In the genomic region with DNA sequence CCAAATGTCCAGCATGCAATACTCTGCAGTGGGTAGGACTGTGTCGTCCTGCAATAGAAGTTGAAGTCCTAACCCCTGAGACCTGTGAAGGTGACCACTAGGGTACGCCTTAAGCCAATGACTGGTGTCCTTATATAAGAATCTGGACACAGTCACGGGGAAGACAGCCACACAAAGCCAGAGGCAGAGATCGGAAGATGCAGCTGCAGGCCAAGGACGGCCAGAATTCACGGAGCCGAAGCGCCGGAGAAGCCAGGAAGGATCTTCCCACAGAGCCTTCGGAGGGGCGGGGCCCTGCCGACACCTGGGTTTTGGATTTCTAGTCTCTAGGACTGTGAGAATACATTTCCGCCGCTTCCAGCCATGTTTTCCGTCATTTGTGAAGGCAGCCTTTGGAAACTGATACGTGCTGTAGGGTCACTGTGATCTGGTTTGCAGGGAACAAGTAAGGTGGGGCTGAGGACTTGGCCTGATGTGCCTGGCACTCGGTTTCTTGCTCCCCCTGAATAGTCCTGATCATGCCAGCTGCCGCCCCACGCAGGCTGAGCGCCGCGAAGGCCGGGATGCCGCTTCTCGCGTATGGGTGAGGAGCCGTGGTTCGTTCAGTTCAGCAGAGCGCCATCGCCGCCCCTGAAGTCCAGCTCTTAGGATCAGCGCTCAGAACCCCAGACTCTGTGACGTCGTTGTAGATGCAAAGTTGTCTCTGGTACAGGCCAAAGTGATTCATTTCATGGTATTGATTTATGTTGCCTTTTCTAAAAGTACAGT, we compare ENCODE assay signal across 2 cellular contexts.
TF ChIP-seq lines count a peak whose summit lies in the region.

No MANE protein-coding gene starts in this region.

TF ChIP-seq in HCT116, 20 proteins besides CTCF, POLR2A, EP300 and RAD21:
- TF ChIP-seq TCF7L2 (IDR thresholded peaks at IDR 0.05; ENCODE audit: borderline replicate concordance, extremely low read depth, insufficient read depth, insufficient read length) (no peak), EZH2 (IDR thresholded peaks at IDR 0.05) (no peak), ELF1 (IDR thresholded peaks at IDR 0.05; ENCODE audit: borderline replicate concordance, low read depth) (no peak), EZH2phosphoT487 (IDR thresholded peaks at IDR 0.05; ENCODE audit: borderline replicate concordance) (no peak), YY1 (IDR thresholded peaks at IDR 0.05; ENCODE audit: extremely low read depth, insufficient replicate concordance, low read depth, low read length) (no peak), CBX3 (IDR thresholded peaks at IDR 0.05; ENCODE audit: low read depth) (no peak), POLR2AphosphoS5 (IDR thresholded peaks at IDR 0.05; ENCODE audit: low read depth, low read length) (no peak), SIN3A (IDR thresholded peaks at IDR 0.05; ENCODE audit: low read depth) (no peak), ZBTB33 (IDR thresholded peaks at IDR 0.05; ENCODE audit: extremely low read depth, insufficient replicate concordance, low read length) (no peak), SP1 (IDR thresholded peaks at IDR 0.05; ENCODE audit: low read depth) (no peak), CEBPB (IDR thresholded peaks at IDR 0.05; ENCODE audit: low read depth) (no peak), FOSL1 (IDR thresholded peaks at IDR 0.05; ENCODE audit: low read depth) (no peak), EGR1 (IDR thresholded peaks at IDR 0.05; ENCODE audit: low read depth) (no peak), SRF (IDR thresholded peaks at IDR 0.05; ENCODE audit: low read depth) (no peak), MAX (IDR thresholded peaks at IDR 0.05) (no peak), JUND (IDR thresholded peaks at IDR 0.05) (no peak), ZNF274 (IDR thresholded peaks at IDR 0.05; ENCODE audit: low read depth, low read length) (no peak)
- TF ChIP-seq, protein P1, sequence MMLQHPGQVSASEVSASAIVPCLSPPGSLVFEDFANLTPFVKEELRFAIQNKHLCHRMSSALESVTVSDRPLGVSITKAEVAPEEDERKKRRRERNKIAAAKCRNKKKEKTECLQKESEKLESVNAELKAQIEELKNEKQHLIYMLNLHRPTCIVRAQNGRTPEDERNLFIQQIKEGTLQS (IDR thresholded peaks at IDR 0.05): no peak

TF ChIP-seq in GM12878, 131 proteins besides CTCF, POLR2A, EP300 and RAD21:
- TF ChIP-seq SUZ12 (IDR thresholded peaks at IDR 0.05; ENCODE audit: unreplicated experiment) (no peak), MEF2A (IDR thresholded peaks at IDR 0.05; ENCODE audit: insufficient read depth, low read depth, low read length) (no peak), CHD4 (IDR thresholded peaks at IDR 0.05) (no peak), BACH1 (IDR thresholded peaks at IDR 0.05; ENCODE audit: borderline replicate concordance) (no peak), BHLHE40 (IDR thresholded peaks at IDR 0.05; ENCODE audit: borderline replicate concordance in 1 of 2, low read depth in 2 of 2, low read length in 1 of 2) (no peak)
- TF ChIP-seq, protein P2, sequence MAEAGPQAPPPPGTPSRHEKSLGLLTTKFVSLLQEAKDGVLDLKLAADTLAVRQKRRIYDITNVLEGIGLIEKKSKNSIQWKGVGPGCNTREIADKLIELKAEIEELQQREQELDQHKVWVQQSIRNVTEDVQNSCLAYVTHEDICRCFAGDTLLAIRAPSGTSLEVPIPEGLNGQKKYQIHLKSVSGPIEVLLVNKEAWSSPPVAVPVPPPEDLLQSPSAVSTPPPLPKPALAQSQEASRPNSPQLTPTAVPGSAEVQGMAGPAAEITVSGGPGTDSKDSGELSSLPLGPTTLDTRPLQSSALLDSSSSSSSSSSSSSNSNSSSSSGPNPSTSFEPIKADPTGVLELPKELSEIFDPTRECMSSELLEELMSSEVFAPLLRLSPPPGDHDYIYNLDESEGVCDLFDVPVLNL (IDR thresholded peaks at IDR 0.05; ENCODE audit: low read depth, low read length): no peak
